Comparison of ENCODE assay signal across 24 cellular contexts in genomic region chr22:48779211-48779643, GRCh38.
DNase-seq lines count a peak whose midpoint lies in the region; ATAC-seq and TF ChIP-seq lines count a peak whose summit lies in the region.
"Had no signal": no experiment of that assay in that cellular context is flagged by ENCODE, and none has a peak within 500 bp of the region (broad histone marks: within the 10 kb centered on the region; RNA-seq: fewer than 3 reads in every experiment).

No MANE protein-coding gene starts in this region.

- H3K27ac Mint-ChIP-seq in endodermal cell (no peak overlapping the region), neural crest cell (ENCODE audit: unreplicated experiment) (peak overlapping the region; percentile 62)
- H3K27ac Mint-ChIP-seq: B cell; CD8-positive, alpha-beta T cell; HFFc6 had no signal

- 93 to 96% methylated on average over 3 to 24 of the region's 24 CpGs for WGBS in endodermal cell (ENCODE audit: insufficient coverage in 1 of 2, insufficient read length in 1 of 2), 2 experiments

- no peaks in the 10 kb centered on the region for H3K27me3 Mint-ChIP-seq in endodermal cell (ENCODE audit: insufficient read depth)
- H3K27me3 Mint-ChIP-seq in neural crest cell (ENCODE audit: low read depth), result no peaks in the 10 kb centered on the region

- H3K9me3 Mint-ChIP-seq in endodermal cell (peaks cover 18% of the 10 kb centered on the region), neural crest cell (peaks cover 14% of the 10 kb centered on the region)

- intact Hi-C loops in left ventricle myocardium inferior (cut with micrococcal nuclease), result no loop called here

- H3K4me3 ChIP-seq in right atrium auricular region (no peak overlapping the region), left ventricle myocardium inferior (no peak overlapping the region), endodermal cell (ENCODE audit: low read length) (no peak overlapping the region)
- H3K4me3 ChIP-seq: HAP-1, MG63 had no signal

- H3K36me3 ChIP-seq in right atrium auricular region (no peaks in the 10 kb centered on the region), left ventricle myocardium inferior (no peaks in the 10 kb centered on the region), endodermal cell (ENCODE audit: control insufficient read depth, insufficient read depth, low read length) (no peaks in the 10 kb centered on the region)
- H3K36me3 ChIP-seq: HAP-1, MG63 had no signal

- H3K36me3 Mint-ChIP-seq in endodermal cell (ENCODE audit: low read depth) (no peaks in the 10 kb centered on the region), neural crest cell (ENCODE audit: low read depth) (peaks cover 4% of the 10 kb centered on the region)
- H3K36me3 Mint-ChIP-seq: CD8-positive, alpha-beta T cell had no signal

- H3K4me1 Mint-ChIP-seq in endodermal cell (no peaks in the 10 kb centered on the region), neural crest cell (no peaks in the 10 kb centered on the region)
- H3K4me1 Mint-ChIP-seq: B cell had no signal

- H3K4me1 ChIP-seq in right atrium auricular region, result no peaks in the 10 kb centered on the region
- H3K4me1 ChIP-seq in left ventricle myocardium inferior, result no peaks in the 10 kb centered on the region
- no peaks in the 10 kb centered on the region for H3K4me1 ChIP-seq in endodermal cell (ENCODE audit: control insufficient read depth, insufficient read depth, low read length)
- H3K4me1 ChIP-seq: Caco-2, HAP-1 had no signal

- no peak for ATAC-seq in GM19351 (IDR thresholded peaks at IDR 0.05; ENCODE audit: unreplicated experiment)
- ATAC-seq: CD8-positive, alpha-beta T cell; PC-3 had no signal

- H3K27me3 ChIP-seq in right atrium auricular region, result no peaks in the 10 kb centered on the region
- peaks cover 28% of the 10 kb centered on the region for H3K27me3 ChIP-seq in left ventricle myocardium inferior (ENCODE audit: low read depth)
- no peaks in the 10 kb centered on the region for H3K27me3 ChIP-seq in endodermal cell (ENCODE audit: control insufficient read depth, insufficient read depth, low read length, poor library complexity, severe bottlenecking)
- H3K27me3 ChIP-seq: MG63 had no signal

- peaks cover 0 to 18% of the 10 kb centered on the region in 2 donors for H3K9me3 ChIP-seq in right atrium auricular region
- peaks cover 27% of the 10 kb centered on the region for H3K9me3 ChIP-seq in left ventricle myocardium inferior (replicated peaks)
- peaks cover 11% of the 10 kb centered on the region for H3K9me3 ChIP-seq in endodermal cell (ENCODE audit: control insufficient read depth, low read length)
- H3K9me3 ChIP-seq: Caco-2, HAP-1 had no signal

- H3K27ac ChIP-seq in right atrium auricular region (no peak overlapping the region), left ventricle myocardium inferior (replicated peaks) (no peak overlapping the region), endodermal cell (ENCODE audit: low read depth, low read length) (no peak overlapping the region)
- H3K27ac ChIP-seq: C4-2B had no signal

- TF ChIP-seq CTCF in right atrium auricular region (IDR thresholded peaks at IDR 0.05) (no peak), left ventricle myocardium inferior (IDR thresholded peaks at IDR 0.05; ENCODE audit: borderline replicate concordance) (no peak), endodermal cell (conservative IDR thresholded peaks at IDR 0.05) (no peak), neural crest cell (conservative IDR thresholded peaks at IDR 0.05) (no peak)

- DNase-seq in right atrium auricular region (ENCODE audit: low spot score), result peak; percentile 42
- no peak for DNase-seq in left ventricle myocardium inferior
- DNase-seq in endodermal cell, result peak; percentile 37
- DNase-seq in neural crest cell (ENCODE audit: low read depth, low spot score), result no peak
- no peak for DNase-seq in HuH-7 (ENCODE audit: low spot score)
- DNase-seq in dedifferentiated amniotic fluid mesenchymal stem cell (ENCODE audit: extremely low spot score), result no peak
- DNase-seq: Caco-2; GOT3; HFFc6; IMR-90; KG1; MG63; NCI-H1105 treated with DMSO at 0.1 percent for 48 hours; NCI-H2029; NCI-H446 treated with DMSO at 0.1 percent for 48 hours; NCI-H526; NCI-H82; NK-92 treated with Interleukin-12 subunit alpha and Interleukin-12 subunit beta, amount 100 ng/mL, for 24 hours; PC-3 had no signal

- no peak overlapping the region for H3K9ac ChIP-seq in endodermal cell (ENCODE audit: extremely low read depth, low read length, poor library complexity, severe bottlenecking)

- H3K4me3 Mint-ChIP-seq in endodermal cell (no peak overlapping the region), neural crest cell (no peak overlapping the region)
- H3K4me3 Mint-ChIP-seq: B cell; CD8-positive, alpha-beta T cell; HFFc6 had no signal

Comparison
In these comparisons a context has a peak if more than half of its experiments do, and no peak if none do; other contexts are left out.
1. DNase-seq: peak in right atrium auricular region (single experiment) and endodermal cell (single experiment); none in left ventricle myocardium inferior (single experiment), neural crest cell (single experiment), HuH-7 (single experiment) and dedifferentiated amniotic fluid mesenchymal stem cell (single experiment).